20 cellular contexts compared by ENCODE assay signal in the genomic region with DNA sequence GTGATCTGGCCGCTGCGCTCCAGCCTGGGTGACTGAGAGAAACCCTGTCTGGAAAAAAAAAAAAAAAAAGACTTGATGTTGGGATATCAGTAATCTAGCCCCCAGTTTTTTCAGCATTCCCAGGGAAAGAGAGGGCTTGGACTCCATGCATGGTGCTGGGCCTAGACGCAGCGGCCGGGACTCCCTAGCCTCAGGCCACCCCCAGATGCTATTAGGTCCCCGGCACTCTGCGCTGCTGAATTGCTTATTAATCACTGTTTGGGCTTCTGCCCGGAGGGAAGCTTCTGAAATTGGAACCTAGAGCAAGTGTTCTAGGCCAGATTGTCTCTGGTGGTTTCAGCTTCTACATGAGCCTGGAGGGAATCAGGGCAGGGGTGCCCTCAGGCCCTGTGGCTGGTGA. TPM values are rescaled to one million over a fixed set of nuclear protein-coding genes. Genes with fewer than 3 reads are reported as not detected.
"Had no signal": no experiment of that assay in that cellular context is flagged by ENCODE, and none has a peak within 500 bp of the region (broad histone marks: within the 10 kb centered on the region; RNA-seq: fewer than 3 reads in every experiment).

No MANE protein-coding gene starts in this region.

- ATAC-seq: activated CD8-positive, alpha-beta T cell treated with anti-CD3 and anti-CD28 coated beads, Interleukin-2, amount 10 ng/mL, durations not matched to agents 7 days and 5 days; activated T-cell treated with anti-CD3 and anti-CD28 coated beads, Interleukin-2, amount 50 U/mL, for 72 hours; effector memory CD8-positive, alpha-beta T cell; gastroesophageal sphincter; stimulated activated memory B cell treated with anti-CD40 and anti-IgM and Interleukin-4, amounts not matched to agents 10 μg/mL and 1 μg/mL and 100 μg/mL, for 72 hours had no signal

- H3K36me3 ChIP-seq: ovary, thyroid gland, vagina had no signal

- DNase-seq: activated B cell treated with CpG ODN at 0.5 μM for 24 hours; activated CD4-positive, alpha-beta T cell treated with anti-CD3 and anti-CD28 coated beads for 48 hours; activated CD8-positive, alpha-beta memory T cell treated with anti-CD3 and anti-CD28 coated beads, Interleukin-2, amount 50 U/mL, for 4 hours; activated CD8-positive, alpha-beta T cell treated with anti-CD3 and anti-CD28 coated beads, Interleukin-2, amount 10 ng/mL, durations not matched to agents 7 days and 5 days; activated gamma-delta T cell; activated naive CD8-positive, alpha-beta T cell treated with anti-CD3 and anti-CD28 coated beads for 36 hours; activated T-cell treated with anti-CD3 and anti-CD28 coated beads, Interleukin-2, amount 50 U/mL, for 72 hours; amygdala; effector memory CD8-positive, alpha-beta T cell; mammary epithelial cell; naive B cell; ovary; T-helper 2 cell; thyroid gland had no signal

- H3K4me1 Mint-ChIP-seq: activated B cell treated with CpG ODN at 0.5 μM for 24 hours; activated naive CD8-positive, alpha-beta T cell treated with anti-CD3 and anti-CD28 coated beads for 36 hours; naive B cell; stimulated activated memory B cell treated with anti-CD40 and anti-IgM and Interleukin-4, amounts not matched to agents 10 μg/mL and 1 μg/mL and 100 μg/mL, for 72 hours had no signal

- H3K27ac ChIP-seq: epithelial cell of prostate, gastroesophageal sphincter, ovary, thyroid gland, vagina had no signal

- H3K9me3 ChIP-seq: gastroesophageal sphincter, ovary, thyroid gland, vagina had no signal

- H3K27me3 ChIP-seq: gastroesophageal sphincter, ovary, thyroid gland, vagina had no signal

- H3K36me3 Mint-ChIP-seq: activated naive CD8-positive, alpha-beta T cell treated with anti-CD3 and anti-CD28 coated beads for 36 hours; brain; naive B cell; stimulated activated memory B cell treated with anti-CD40 and anti-IgM and Interleukin-4, amounts not matched to agents 10 μg/mL and 1 μg/mL and 100 μg/mL, for 72 hours had no signal

- H3K27ac Mint-ChIP-seq: activated B cell treated with CpG ODN at 0.5 μM for 24 hours; activated CD8-positive, alpha-beta T cell treated with anti-CD3 and anti-CD28 coated beads, Interleukin-2, amount 10 ng/mL, durations not matched to agents 7 days and 5 days; activated naive CD8-positive, alpha-beta T cell treated with anti-CD3 and anti-CD28 coated beads for 36 hours; activated T-cell treated with anti-CD3 and anti-CD28 coated beads, Interleukin-2, amount 50 U/mL, for 72 hours; brain; effector memory CD8-positive, alpha-beta T cell; stimulated activated memory B cell treated with anti-CD40 and anti-IgM and Interleukin-4, amounts not matched to agents 10 μg/mL and 1 μg/mL and 100 μg/mL, for 72 hours had no signal

- H3K9me3 Mint-ChIP-seq: activated B cell treated with CpG ODN at 0.5 μM for 24 hours; activated naive CD8-positive, alpha-beta T cell treated with anti-CD3 and anti-CD28 coated beads for 36 hours; activated T-cell treated with anti-CD3 and anti-CD28 coated beads, Interleukin-2, amount 50 U/mL, for 72 hours; effector memory CD8-positive, alpha-beta T cell; naive B cell; stimulated activated memory B cell treated with anti-CD40 and anti-IgM and Interleukin-4, amounts not matched to agents 10 μg/mL and 1 μg/mL and 100 μg/mL, for 72 hours had no signal

- H3K4me3 ChIP-seq: gastroesophageal sphincter, ovary, thyroid gland, vagina had no signal

- H3K4me1 ChIP-seq: vagina had no signal

- H3K4me3 Mint-ChIP-seq: activated B cell treated with CpG ODN at 0.5 μM for 24 hours; activated CD8-positive, alpha-beta T cell treated with anti-CD3 and anti-CD28 coated beads, Interleukin-2, amount 10 ng/mL, durations not matched to agents 7 days and 5 days; activated naive CD8-positive, alpha-beta T cell treated with anti-CD3 and anti-CD28 coated beads for 36 hours; activated T-cell treated with anti-CD3 and anti-CD28 coated beads, Interleukin-2, amount 50 U/mL, for 72 hours; brain; effector memory CD8-positive, alpha-beta T cell; stimulated activated memory B cell treated with anti-CD40 and anti-IgM and Interleukin-4, amounts not matched to agents 10 μg/mL and 1 μg/mL and 100 μg/mL, for 72 hours had no signal

RNA-seq across cellular contexts. Expression of a gene that starts 39.0 kb away (rescaled TPM):
- total RNA-seq: activated CD8-positive, alpha-beta T cell treated with anti-CD3 and anti-CD28 coated beads, Interleukin-2, amount 10 ng/mL, durations not matched to agents 7 days and 5 days; activated naive CD8-positive, alpha-beta T cell treated with anti-CD3 and anti-CD28 coated beads for 36 hours; activated T-cell treated with anti-CD3 and anti-CD28 coated beads, Interleukin-2, amount 50 U/mL, for 72 hours; mammary epithelial cell; mononuclear cell had no signal

RNA-seq across cellular contexts. Expression of a gene that starts 50.7 kb away (rescaled TPM):
- total RNA-seq: activated B cell treated with CpG ODN at 0.5 μM for 24 hours had no signal
